In genomic region chr1:43300661-43301094, GRCh38 we compare ENCODE assay signal across 14 cellular contexts. TPM values are rescaled to one million over a fixed set of nuclear protein-coding genes. Genes with fewer than 3 reads are reported as not detected.
A peak's percentile ranks its signal among the peaks of the same experiment; 100 is the strongest.
DNase-seq lines count a peak whose midpoint lies in the region; ATAC-seq and TF ChIP-seq lines count a peak whose summit lies in the region.
"Had no signal": no experiment of that assay in that cellular context is flagged by ENCODE, and none has a peak within 500 bp of the region (broad histone marks: within the 10 kb centered on the region; RNA-seq: fewer than 3 reads in every experiment).

Gene TIE1, plus strand, starts transcription at chr1:43300982. Its CDS starts 90 bp downstream, at chr1:43301072.

- H3K27me3 ChIP-seq in layer of hippocampus (ENCODE audit: control insufficient read depth, insufficient read depth, low read length) = no peaks in the 10 kb centered on the region
- H3K27me3 ChIP-seq: neutrophil had no signal

- H3K27ac ChIP-seq in layer of hippocampus (ENCODE audit: low read depth, low read length) = peak within 1 kb of the TSS; percentile 58
- H3K27ac ChIP-seq in skin epidermis = peak within 1 kb of the TSS in 10 of 21 experiments; percentile 4 to 69 (median 32)
- H3K27ac ChIP-seq: GM23248, KMS-11, neutrophil had no signal

- H3K4me3 Mint-ChIP-seq in chondrocyte (ENCODE audit: unreplicated experiment) = no peak within 1 kb of the TSS

- H3K9me3 Mint-ChIP-seq in chondrocyte (ENCODE audit: low read depth) = no peaks in the 10 kb centered on the region

- ATAC-seq in HG03432 (IDR thresholded peaks at IDR 0.05; ENCODE audit: unreplicated experiment) = no peak

- peaks cover 14% of the 10 kb centered on the region for H3K4me1 Mint-ChIP-seq in chondrocyte (ENCODE audit: low read depth)

- H3K36me3 Mint-ChIP-seq in chondrocyte (ENCODE audit: low read depth) = no peaks in the 10 kb centered on the region

- DNase-seq in GDM1 (lab: John Stamatoyannopoulos, UW) = peak; percentile 44
- peak; percentile 50 for DNase-seq in chondrocyte (ENCODE audit: low spot score)
- no peak for DNase-seq in GM10266 (ENCODE audit: extremely low spot score)
- DNase-seq in AG20443 (ENCODE audit: low spot score) = no peak
- DNase-seq in NCI-H1436 (lab: John Stamatoyannopoulos, UW) = no peak
- DNase-seq: activated CD4-positive, CD25-positive, alpha-beta regulatory T cell treated with anti-CD3 and anti-CD28 coated beads, Interleukin-2, amount 50 U/mL, for 72 hours; activated effector memory CD4-positive, alpha-beta T cell treated with anti-CD3 and anti-CD28 coated beads, Interleukin-2, amount 50 U/mL, for 16 hours; effector CD8-positive, alpha-beta T cell; GM23248 had no signal

- H3K4me3 ChIP-seq in skin epidermis = peak within 1 kb of the TSS in 5 of 7 experiments; percentile 3 to 27 (median 17)
- H3K4me3 ChIP-seq: GM23248 had no signal

- no peaks in the 10 kb centered on the region for H3K27me3 Mint-ChIP-seq in chondrocyte (ENCODE audit: low read depth)

- no peak within 1 kb of the TSS for H3K27ac Mint-ChIP-seq in chondrocyte (ENCODE audit: unreplicated experiment)

- TF ChIP-seq CTCF in chondrocyte (IDR thresholded peaks at IDR 0.05) (no peak), GM10266 (IDR thresholded peaks at IDR 0.05; ENCODE audit: control insufficient read depth, insufficient read depth, low read depth, missing control alignments) (no peak)

RNA-seq across cellular contexts. Expression of gene TIE1, which starts in this region (rescaled TPM):
- not detected in 3 replicates for total RNA-seq in chondrocyte
- total RNA-seq: GM23248 had no signal

Comparison
In these comparisons a context has a peak if more than half of its experiments do, and no peak if none do; other contexts are left out.
1. Peak in DNase-seq in chondrocyte; RNA of the gene not detected or under 1 TPM.